In the genomic region with DNA sequence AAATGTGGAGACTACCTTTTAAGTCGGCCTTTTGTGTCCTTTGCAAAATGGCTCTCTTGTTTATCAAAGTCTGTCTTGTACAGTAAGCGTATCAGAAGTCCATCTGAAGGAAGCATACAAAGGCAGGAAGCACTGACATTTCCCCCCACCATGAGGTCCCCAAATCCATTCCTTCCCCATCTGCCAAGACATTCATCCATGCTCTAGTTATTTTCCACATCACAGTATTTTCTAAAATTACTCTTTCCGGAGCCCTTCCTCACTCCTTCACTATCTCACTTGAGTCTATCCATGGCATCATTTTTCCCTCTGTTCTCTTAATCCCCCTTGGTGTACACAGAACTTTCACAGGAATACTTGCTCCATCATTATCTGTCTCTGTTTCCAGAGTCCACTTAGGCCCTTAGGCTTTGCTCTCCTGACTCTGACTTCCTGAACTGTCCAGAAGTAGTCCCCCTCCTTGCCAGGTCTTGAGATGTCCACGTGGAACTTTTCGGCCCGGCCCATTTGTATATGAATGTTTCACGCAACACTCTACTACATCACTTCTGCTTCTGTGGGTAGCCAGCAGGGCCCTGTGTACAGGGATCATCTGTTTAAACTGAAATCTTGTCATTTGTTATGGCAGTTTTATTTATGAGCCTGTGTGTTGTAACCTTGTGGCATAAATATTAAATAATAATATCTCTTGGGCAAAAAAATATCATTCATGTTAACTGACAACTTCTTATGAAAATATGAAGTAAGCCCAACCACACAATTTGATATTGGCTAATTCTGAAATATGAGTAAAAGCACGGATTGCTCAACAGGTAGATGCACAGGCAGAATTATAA, we compare ENCODE assay signal across 9 cellular contexts. TPM values are rescaled to one million over a fixed set of nuclear protein-coding genes. Genes with fewer than 3 reads are reported as not detected.
A peak's percentile ranks its signal among the peaks of the same experiment; 100 is the strongest.
DNase-seq lines count a peak whose midpoint lies in the region; ATAC-seq and TF ChIP-seq lines count a peak whose summit lies in the region.
"Had no signal": no experiment of that assay in that cellular context is flagged by ENCODE, and none has a peak within 500 bp of the region (broad histone marks: within the 10 kb centered on the region; RNA-seq: fewer than 3 reads in every experiment).

No MANE protein-coding gene starts in this region.

- H3K4me3 Mint-ChIP-seq in activated T-cell treated with anti-CD3 and anti-CD28 coated beads, Interleukin-2, amount 50 U/mL, for 24 hours = peak overlapping the region; percentile 90

- H3K9me3 ChIP-seq in stomach = no peaks in the 10 kb centered on the region

- no peaks in the 10 kb centered on the region for H3K9me3 Mint-ChIP-seq in activated T-cell treated with anti-CD3 and anti-CD28 coated beads, Interleukin-2, amount 50 U/mL, for 24 hours

- H3K4me1 Mint-ChIP-seq in activated T-cell treated with anti-CD3 and anti-CD28 coated beads, Interleukin-2, amount 50 U/mL, for 24 hours (ENCODE audit: low read depth) = peaks cover 59% of the 10 kb centered on the region

- peak overlapping the region in 3 of 4 donors; percentile 79 to 82 (median 82) for H3K4me3 ChIP-seq in stomach

- peaks cover 25 to 85% (median 75%) of the 10 kb centered on the region in 4 donors for H3K4me1 ChIP-seq in stomach

- WGBS in stomach, 5 donors = 40 to 64% (median 53%) methylated on average over 8 of the region's 8 CpGs

- no peak for DNase-seq in activated T-cell treated with anti-CD3 and anti-CD28 coated beads, Interleukin-2, amount 50 U/mL, for 24 hours
- no peak for DNase-seq in activated T-cell treated with anti-CD3 and anti-CD28 coated beads, Interleukin-2, amount 50 U/mL, for 1 hour
- DNase-seq in RPMI8226 = peak; percentile 45
- no peak for DNase-seq in epithelial cell of prostate (ENCODE audit: low read depth, low spot score)
- DNase-seq in stomach = peak; percentile 54
- no peak for DNase-seq in SK-N-DZ (ENCODE audit: low spot score)
- DNase-seq: dorsolateral prefrontal cortex had no signal

- H3K27ac ChIP-seq in epithelial cell of prostate (peak overlapping the region; percentile 66), stomach (peak overlapping the region; percentile 64 to 98 (median 93))

- H3K27me3 ChIP-seq in stomach = no peaks in the 10 kb centered on the region
- H3K27me3 ChIP-seq: dorsolateral prefrontal cortex had no signal

- no peak for TF ChIP-seq CTCF in stomach (IDR thresholded peaks at IDR 0.05)

- H3K36me3 Mint-ChIP-seq in activated T-cell treated with anti-CD3 and anti-CD28 coated beads, Interleukin-2, amount 50 U/mL, for 24 hours (ENCODE audit: low read depth) = peaks cover 9% of the 10 kb centered on the region

- ATAC-seq in GM18870 (IDR thresholded peaks at IDR 0.05; ENCODE audit: unreplicated experiment) (no peak), HG02870 (IDR thresholded peaks at IDR 0.05; ENCODE audit: unreplicated experiment) (no peak)

- no peak for TF ChIP-seq EP300 in stomach (IDR thresholded peaks at IDR 0.05)

- TF ChIP-seq POLR2A in stomach (IDR thresholded peaks at IDR 0.05) = no peak

- intact Hi-C loops in stomach (cut with DNase I; ENCODE audit: low total_unique reads) = no loop called here

- H3K36me3 ChIP-seq in stomach = no peaks in the 10 kb centered on the region

- peak overlapping the region; percentile 95 for H3K27ac Mint-ChIP-seq in activated T-cell treated with anti-CD3 and anti-CD28 coated beads, Interleukin-2, amount 50 U/mL, for 24 hours

- no peaks in the 10 kb centered on the region for H3K27me3 Mint-ChIP-seq in activated T-cell treated with anti-CD3 and anti-CD28 coated beads, Interleukin-2, amount 50 U/mL, for 24 hours

RNA-seq across cellular contexts. Expression of gene SEL1L3, which starts 2.0 kb away (rescaled TPM):
- 100 to 1,000 TPM in 3 of 5 donors, 10 to 100 TPM in 1, 1 to 10 TPM in 1; 4.1 to 173 (median 113) TPM for total RNA-seq in stomach
- polyA plus RNA-seq in stomach = 10 to 100 TPM; 16.6 to 48.1 (median 21.5) TPM
- polyA plus RNA-seq in SK-N-DZ (2014; cell fraction: cytosol; rRNA removed) = 4.0 TPM in 2 replicates
- polyA plus RNA-seq in SK-N-DZ (2014; cell fraction: nucleus; rRNA removed) = 2.9 and 3.0 TPM in 2 replicates

RNA-seq across cellular contexts. Expression of gene SMIM20, which starts 53.2 kb away (rescaled TPM):
- 10 to 100 TPM in 4 of 5 donors, not detected in 1; 19.4 to 85.3 (median 36.8) TPM for total RNA-seq in stomach
- polyA plus RNA-seq in stomach = 10 to 100 TPM; 43.8 to 85.1 (median 60.3) TPM
- 47.1 and 57.1 TPM in 2 replicates for polyA plus RNA-seq in SK-N-DZ (2014; cell fraction: cytosol; rRNA removed)
- polyA plus RNA-seq in SK-N-DZ (2014; cell fraction: nucleus; rRNA removed) = 35.9 and 39.6 TPM in 2 replicates

Comparison
In these comparisons a context has a peak if more than half of its experiments do, and no peak if none do; other contexts are left out.
1. DNase-seq: peak in RPMI8226 (single experiment) and stomach (single experiment); none in activated T-cell treated with anti-CD3 and anti-CD28 coated beads, Interleukin-2, amount 50 U/mL, for 24 hours (single experiment), activated T-cell treated with anti-CD3 and anti-CD28 coated beads, Interleukin-2, amount 50 U/mL, for 1 hour (single experiment), epithelial cell of prostate (single experiment) and SK-N-DZ (single experiment).